20 cellular contexts compared by ENCODE assay signal in genomic region chr2:210818473-210818872, GRCh38.
DNase-seq lines count a peak whose midpoint lies in the region; ATAC-seq and TF ChIP-seq lines count a peak whose summit lies in the region.
"Had no signal": no experiment of that assay in that cellular context is flagged by ENCODE, and none has a peak within 500 bp of the region (broad histone marks: within the 10 kb centered on the region; RNA-seq: fewer than 3 reads in every experiment).

No MANE protein-coding gene starts in this region.

- intact Hi-C loops in PC-3 (cut with micrococcal nuclease) (no loop called here), spleen (cut with DNase I; ENCODE audit: low total_unique reads) (no loop called here)

- no peak for TF ChIP-seq POLR2A in spleen (IDR thresholded peaks at IDR 0.05)

- H3K4me3 ChIP-seq in PC-3 (ENCODE audit: low read length), result no peak overlapping the region
- H3K4me3 ChIP-seq in epithelial cell of esophagus (ENCODE audit: low read length), result no peak overlapping the region
- H3K4me3 ChIP-seq in smooth muscle cell, result no peak overlapping the region
- no peak overlapping the region for H3K4me3 ChIP-seq in spleen
- H3K4me3 ChIP-seq: MG63 had no signal

- H3K4me1 ChIP-seq in PC-3 (ENCODE audit: insufficient read depth, low read length) (peaks cover 8% of the 10 kb centered on the region), smooth muscle cell (ENCODE audit: low read depth) (no peaks in the 10 kb centered on the region), spleen (no peaks in the 10 kb centered on the region)

- H4K20me1 ChIP-seq in PC-3 (ENCODE audit: low read length) (no peaks in the 10 kb centered on the region), smooth muscle cell (ENCODE audit: low read depth) (no peaks in the 10 kb centered on the region)

- H3K9me3 ChIP-seq in PC-3 (ENCODE audit: low read length) (no peaks in the 10 kb centered on the region), smooth muscle cell (replicated peaks; ENCODE audit: low read depth) (no peaks in the 10 kb centered on the region), spleen (peaks cover 0 to 29% (median 7%) of the 10 kb centered on the region in 8 donors)
- H3K9me3 ChIP-seq: MG63, SK-N-SH had no signal

- no peak overlapping the region; the same call in 1 of the 2 replicates for H3K9ac ChIP-seq in PC-3 (ENCODE audit: low read length)
- no peak overlapping the region for H3K9ac ChIP-seq in smooth muscle cell (ENCODE audit: low read depth)
- H3K9ac ChIP-seq: SK-N-SH had no signal

- no peaks in the 10 kb centered on the region for H3K9me2 ChIP-seq in PC-3 (replicated peaks; ENCODE audit: low read length)
- H3K9me2 ChIP-seq: SK-N-SH had no signal

- H3K27ac ChIP-seq in PC-3 (ENCODE audit: low read length), result no peak overlapping the region
- no peak overlapping the region for H3K27ac ChIP-seq in smooth muscle cell (ENCODE audit: low read depth)
- no peak overlapping the region for H3K27ac ChIP-seq in spleen
- H3K27ac ChIP-seq: HL-60 had no signal

- H3K79me2 ChIP-seq in PC-3 (ENCODE audit: low read length) (no peaks in the 10 kb centered on the region), smooth muscle cell (ENCODE audit: low read depth) (no peaks in the 10 kb centered on the region)

- POLR2A ChIA-PET in PC-3 (lab: Charles Lee; ENCODE audit: unreplicated experiment), result no interaction called here

- peak; percentile 79 for ATAC-seq in PC-3
- ATAC-seq in HG02840 (IDR thresholded peaks at IDR 0.05; ENCODE audit: low FRiP score, unreplicated experiment), result no peak

- H3F3A ChIP-seq in PC-3 (ENCODE audit: low read length, unreplicated experiment), result no peaks in the 10 kb centered on the region
- H3F3A ChIP-seq in smooth muscle cell (ENCODE audit: low read depth), result no peaks in the 10 kb centered on the region

- no TSS peak for BruUV-seq in PC-3 (replicated peaks; lab: Mats Ljungman, UMichigan)

- TF ChIP-seq CTCF in PC-3 (conservative IDR thresholded peaks at IDR 0.05; ENCODE audit: low read depth, low read length), result no peak
- TF ChIP-seq CTCF in epithelial cell of esophagus (IDR thresholded peaks at IDR 0.05; ENCODE audit: insufficient read depth, low read depth, low read length, missing control alignments), result no peak
- TF ChIP-seq CTCF in smooth muscle cell (IDR thresholded peaks at IDR 0.05; ENCODE audit: borderline replicate concordance, insufficient read depth, poor library complexity, severe bottlenecking), result no peak
- no peak for TF ChIP-seq CTCF in spleen (IDR thresholded peaks at IDR 0.05 in 8 of 11, conservative IDR thresholded peaks at IDR 0.05 in 3 of 11)

- H3K27me3 ChIP-seq in PC-3 (ENCODE audit: low read length), result no peaks in the 10 kb centered on the region; the same call in 1 of the 2 replicates
- no peaks in the 10 kb centered on the region for H3K27me3 ChIP-seq in smooth muscle cell (ENCODE audit: low read depth)
- H3K27me3 ChIP-seq in spleen (replicated peaks in 1 of 7), result no peaks in the 10 kb centered on the region
- H3K27me3 ChIP-seq: MG63 had no signal

- CTCF ChIA-PET in PC-3 (lab: Charles Lee), result no interaction called here

- DNase-seq in NCI-H748 (lab: John Stamatoyannopoulos, UW; ENCODE audit: unreplicated experiment) (peak; percentile 25), NCI-H748 treated with DMSO at 0.1 percent for 48 hours (lab: John Stamatoyannopoulos, UW) (no peak), PC-3 (peak; percentile 88), epithelial cell of esophagus (ENCODE audit: low read depth) (peak; percentile 59), smooth muscle cell (lab: John Stamatoyannopoulos, UW; ENCODE audit: unreplicated experiment) (no peak), spleen (no peak)
- DNase-seq in activated CD4-positive, alpha-beta T cell treated with anti-CD3 and anti-CD28 coated beads for 4 hours, result no peak
- DNase-seq: H9; Kasumi-1; MG63; NCI-H1092; NCI-H1436 treated with DMSO at 0.1 percent for 48 hours; NCI-H2029; NCI-H2171; NCI-H446; NCI-H526 treated with DMSO at 0.1 percent for 48 hours; NK-92 treated with Interleukin-12 subunit alpha and Interleukin-12 subunit beta, amount 100 ng/mL, for 24 hours; SK-N-SH had no signal

- H3K36me3 ChIP-seq in PC-3 (ENCODE audit: low read depth, low read length) (no peaks in the 10 kb centered on the region), smooth muscle cell (ENCODE audit: low read depth) (no peaks in the 10 kb centered on the region), spleen (no peaks in the 10 kb centered on the region)
- H3K36me3 ChIP-seq: MG63 had no signal

- no peak overlapping the region for H2AFZ ChIP-seq in PC-3 (ENCODE audit: low read length)
- H2AFZ ChIP-seq in smooth muscle cell (ENCODE audit: low read depth), result no peak overlapping the region

- peak overlapping the region; percentile 38; the same call in 1 of the 2 replicates for H3K4me2 ChIP-seq in PC-3 (ENCODE audit: low read length)
- H3K4me2 ChIP-seq in smooth muscle cell, result peak overlapping the region; percentile 8
- H3K4me2 ChIP-seq: SK-N-SH had no signal

- WGBS in smooth muscle cell (ENCODE audit: low lambda C conversion rate), result 49% methylated on average over 3 of the region's 3 CpGs
- WGBS in spleen, 5 donors, result 70 to 90% (median 77%) methylated on average over 3 of the region's 3 CpGs

Comparison
In these comparisons a context has a peak if more than half of its experiments do, and no peak if none do; other contexts are left out.
1. DNase-seq: peak in NCI-H748 (single experiment), PC-3 (single experiment) and epithelial cell of esophagus (single experiment); none in NCI-H748 treated with DMSO at 0.1 percent for 48 hours (single experiment), smooth muscle cell (single experiment), activated CD4-positive, alpha-beta T cell treated with anti-CD3 and anti-CD28 coated beads for 4 hours (0 of 2) and spleen (single experiment).